Comparison of ENCODE assay signal across 8 cellular contexts in the genomic region with DNA sequence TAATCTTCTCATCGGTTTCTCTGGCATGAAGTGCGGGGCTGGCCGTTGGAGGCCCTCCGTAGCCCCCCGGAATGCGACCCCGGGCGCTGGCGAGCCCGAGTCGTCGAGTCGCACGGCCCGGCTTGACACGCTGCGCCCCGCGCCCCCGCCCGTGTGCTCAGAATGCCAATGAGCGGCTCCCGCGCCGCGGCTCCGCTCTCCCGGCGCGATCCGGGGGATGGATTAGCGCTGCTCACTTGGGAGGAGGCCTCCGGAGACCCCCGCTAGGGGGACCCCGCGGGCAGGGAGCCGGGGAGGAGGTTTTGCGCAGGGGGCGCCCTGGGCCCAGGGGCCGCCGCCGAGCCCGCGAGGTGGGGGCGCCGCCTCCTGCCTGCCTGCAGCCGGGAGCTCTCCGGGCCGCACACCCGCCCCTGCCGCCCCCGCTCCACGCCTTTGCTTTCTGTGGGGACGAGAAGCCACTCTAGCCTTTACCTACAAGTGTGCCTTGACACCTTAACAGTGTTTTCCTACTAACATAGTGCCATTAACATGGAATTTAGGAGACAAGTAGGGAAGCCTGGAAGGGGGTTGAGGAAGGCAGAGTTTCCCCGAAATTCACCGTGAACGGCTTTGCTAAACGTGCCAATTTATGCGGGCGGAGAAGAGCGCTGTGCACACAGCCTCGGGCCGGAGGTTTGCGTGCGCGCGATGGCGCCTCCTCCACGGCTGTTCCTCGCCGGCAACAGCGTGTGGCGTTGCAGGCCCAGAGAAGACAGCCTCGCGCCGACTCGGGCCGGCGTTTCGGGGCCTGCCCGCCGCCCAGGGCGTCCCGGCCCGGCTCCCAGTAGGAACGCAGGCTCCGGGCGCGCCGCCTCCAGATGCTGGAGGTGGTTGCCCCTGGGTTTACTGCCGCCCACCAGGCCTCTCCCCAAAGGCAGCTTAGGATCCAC. TPM values are rescaled to one million over a fixed set of nuclear protein-coding genes. Genes with fewer than 3 reads are reported as not detected.
A peak's percentile ranks its signal among the peaks of the same experiment; 100 is the strongest.
DNase-seq lines count a peak whose midpoint lies in the region; ATAC-seq, FAIRE-seq and TF ChIP-seq lines count a peak whose summit lies in the region.

No MANE protein-coding gene starts in this region.

- H3K79me2 ChIP-seq in GM23248 (ENCODE audit: insufficient read depth): no peaks in the 10 kb centered on the region

- H4K20me1 ChIP-seq in GM23248 (ENCODE audit: insufficient read depth): no peaks in the 10 kb centered on the region

- H3K27me3 ChIP-seq in GM23248 (replicated peaks; ENCODE audit: insufficient read depth) (peaks cover 71% of the 10 kb centered on the region), stomach smooth muscle (ENCODE audit: control insufficient read depth in 1 of 2, insufficient read depth in 2 of 2, low read length in 2 of 2) (peaks cover 45 to 78% of the 10 kb centered on the region in 2 donors)
- peaks cover 0 to 4% of the 10 kb centered on the region in 2 donors for H3K27me3 ChIP-seq in naive thymus-derived CD4-positive, alpha-beta T cell (ENCODE audit: control insufficient read depth in 2 of 2, insufficient read depth in 2 of 2, low read length in 2 of 2)

- H3K4me1 Mint-ChIP-seq in naive thymus-derived CD4-positive, alpha-beta T cell: peaks cover 3 to 35% (median 17%) of the 10 kb centered on the region in 7 donors

- CTCF ChIA-PET in naive thymus-derived CD4-positive, alpha-beta T cell (lab: Charles Lee): no interaction called here

- peaks cover 0 to 3% (median 0%) of the 10 kb centered on the region in 11 donors for H3K9me3 Mint-ChIP-seq in naive thymus-derived CD4-positive, alpha-beta T cell

- POLR2A ChIA-PET in naive thymus-derived CD4-positive, alpha-beta T cell (lab: Charles Lee): no interaction called here

- peak overlapping the region; percentile 64 for H2AFZ ChIP-seq in GM23248

- H3K4me2 ChIP-seq in GM23248 (ENCODE audit: unreplicated experiment): peak overlapping the region; percentile 78

- no peaks in the 10 kb centered on the region for H3K36me3 Mint-ChIP-seq in naive thymus-derived CD4-positive, alpha-beta T cell

- peak; percentile 95 for DNase-seq in D721Med (ENCODE audit: insufficient read length, low spot score)
- DNase-seq in GM23248: peak; percentile 84
- peak; percentile 69 to 82 for DNase-seq in NCI-H1930 (lab: John Stamatoyannopoulos, UW)
- peak; percentile 56 for DNase-seq in activated CD8-positive, alpha-beta memory T cell treated with anti-CD3 and anti-CD28 coated beads, Interleukin-2, amount 50 U/mL, for 4 hours
- DNase-seq in epidermal melanocyte (ENCODE audit: insufficient read length, low spot score): peak; percentile 79
- peak in 8 of 9 donors; percentile 22 to 78 (median 32) for DNase-seq in naive thymus-derived CD4-positive, alpha-beta T cell

- no peak overlapping the region for H3K27ac Mint-ChIP-seq in naive thymus-derived CD4-positive, alpha-beta T cell

- no peaks in the 10 kb centered on the region for H3K9me3 ChIP-seq in GM23248 (ENCODE audit: low read depth)
- no peaks in the 10 kb centered on the region for H3K9me3 ChIP-seq in naive thymus-derived CD4-positive, alpha-beta T cell (ENCODE audit: control insufficient read depth in 2 of 3, low read length in 3 of 3)
- H3K9me3 ChIP-seq in stomach smooth muscle (ENCODE audit: control insufficient read depth in 2 of 2, low read length in 2 of 2): no peaks in the 10 kb centered on the region

- in situ Hi-C loops in GM23248 (cut with MboI): no loop called here

- H3K9me2 ChIP-seq in GM23248 (ENCODE audit: insufficient read depth): no peaks in the 10 kb centered on the region

- H3K36me3 ChIP-seq in GM23248 (ENCODE audit: low read depth): no peaks in the 10 kb centered on the region
- no peaks in the 10 kb centered on the region for H3K36me3 ChIP-seq in naive thymus-derived CD4-positive, alpha-beta T cell (ENCODE audit: control insufficient read depth in 2 of 3, insufficient read depth in 3 of 3, low read length in 3 of 3)
- no peaks in the 10 kb centered on the region for H3K36me3 ChIP-seq in stomach smooth muscle (ENCODE audit: control insufficient read depth in 2 of 2, insufficient read depth in 2 of 2, low read length in 2 of 2)

- H3K27ac ChIP-seq in GM23248 (no peak overlapping the region), stomach smooth muscle (ENCODE audit: low read length) (no peak overlapping the region)
- H3K27ac ChIP-seq in naive thymus-derived CD4-positive, alpha-beta T cell (ENCODE audit: low read depth, low read length): no peak overlapping the region

- H3K9ac ChIP-seq in GM23248: no peak overlapping the region
- H3K9ac ChIP-seq in stomach smooth muscle (ENCODE audit: low read length in 2 of 2): no peak overlapping the region

- 0 out of 2 replicates have a peak, but pooled peaks cover 7% of the 10 kb centered on the region for H3K4me1 ChIP-seq in GM23248 (ENCODE audit: insufficient read depth)
- no peaks in the 10 kb centered on the region for H3K4me1 ChIP-seq in naive thymus-derived CD4-positive, alpha-beta T cell (ENCODE audit: control insufficient read depth in 2 of 2, insufficient read depth in 2 of 2, low read length in 2 of 2)
- H3K4me1 ChIP-seq in stomach smooth muscle (ENCODE audit: control insufficient read depth, insufficient read depth, low read length): peaks cover 47% of the 10 kb centered on the region

- intact Hi-C loops in naive thymus-derived CD4-positive, alpha-beta T cell (cut with micrococcal nuclease): loop anchor here in 1 of 2 donors (2.0 to 10.0 kb wide), 6 partner anchors 296 to 1887 kb away; partner anchors contain the start of genes EN2 and RNF32

- peak overlapping the region; percentile 66 to 85 (median 76) for H3K4me3 Mint-ChIP-seq in naive thymus-derived CD4-positive, alpha-beta T cell

- no peak for FAIRE-seq in D721Med (lab: Jason Lieb, UNC)

- TF ChIP-seq CTCF in D721Med (IDR thresholded peaks at IDR 0.05; ENCODE audit: insufficient read depth, missing control alignments): peak; percentile 42

- no peaks in the 10 kb centered on the region for H3F3A ChIP-seq in GM23248 (ENCODE audit: insufficient read depth)

- WGBS in GM23248 (ENCODE audit: low coverage in 1 of 2, low lambda C conversion rate in 2 of 2, missing lambda C conversion rate in 2 of 2), 2 experiments: 1 to 2% methylated on average over 48 to 76 of the region's 91 CpGs

- peak; percentile 63 for ATAC-seq in naive thymus-derived CD4-positive, alpha-beta T cell
- ATAC-seq in GM21529 (IDR thresholded peaks at IDR 0.05; ENCODE audit: unreplicated experiment): no peak

- H3K4me3 ChIP-seq in GM23248: peak overlapping the region; percentile 63
- H3K4me3 ChIP-seq in naive thymus-derived CD4-positive, alpha-beta T cell (ENCODE audit: low read length): peak overlapping the region; percentile 47
- peak overlapping the region; percentile 53 to 64 for H3K4me3 ChIP-seq in stomach smooth muscle (ENCODE audit: low read length in 2 of 2)

- H3K27me3 Mint-ChIP-seq in naive thymus-derived CD4-positive, alpha-beta T cell: peaks cover 39 to 65% (median 49%) of the 10 kb centered on the region in 5 donors

RNA-seq across cellular contexts. Expression of gene SHH, which starts 7.1 kb away (rescaled TPM):
- not detected in 2 replicates for total RNA-seq in GM23248 (2014; rRNA removed; shearing (Covaris generic))
- polyA plus RNA-seq in GM23248 (2016; fragmentation: Nextera tagmentation; extraction: Ambion mirVana): not detected in 2 replicates
- not detected for total RNA-seq in naive thymus-derived CD4-positive, alpha-beta T cell
- not detected for polyA plus RNA-seq in naive thymus-derived CD4-positive, alpha-beta T cell

Comparison
In these comparisons a context has a peak if more than half of its experiments do, and no peak if none do; other contexts are left out.
1. DNase-seq: peak in every context shown above with its lines; median percentile 95 in D721Med; 84 in GM23248; 79 in epidermal melanocyte; 76 in NCI-H1930; 56 in activated CD8-positive, alpha-beta memory T cell treated with anti-CD3 and anti-CD28 coated beads, Interleukin-2, amount 50 U/mL, for 4 hours; 32 in naive thymus-derived CD4-positive, alpha-beta T cell.